Comparison of ENCODE assay signal across 9 cellular contexts in genomic region chr11:110447897-110448522, GRCh38. TPM values are rescaled to one million over a fixed set of nuclear protein-coding genes. Genes with fewer than 3 reads are reported as not detected.
A peak's percentile ranks its signal among the peaks of the same experiment; 100 is the strongest.
DNase-seq lines count a peak whose midpoint lies in the region; ATAC-seq and TF ChIP-seq lines count a peak whose summit lies in the region.
"Had no signal": no experiment of that assay in that cellular context is flagged by ENCODE, and none has a peak within 500 bp of the region (broad histone marks: within the 10 kb centered on the region; RNA-seq: fewer than 3 reads in every experiment).

No MANE protein-coding gene starts in this region.

- intact Hi-C loops in heart right ventricle (cut with DNase I) (loop anchor here in 2 of 10 donors (5.0 to 10.0 kb wide), 2 partner anchors 784 to 787 kb away; no protein-coding TSS in a partner anchor), left ventricle myocardium superior (cut with micrococcal nuclease) (no loop called here), uterus (cut with DNase I; ENCODE audit: low total_unique reads) (no loop called here)

- H3K4me3 ChIP-seq in heart right ventricle (no peak overlapping the region), gastroesophageal sphincter (no peak overlapping the region), uterus (no peak overlapping the region)

- H3K4me1 ChIP-seq in heart right ventricle = peaks cover 0 to 11% (median 3%) of the 10 kb centered on the region in 9 donors
- peaks cover 0 to 23% (median 8%) of the 10 kb centered on the region in 3 donors for H3K4me1 ChIP-seq in gastroesophageal sphincter
- no peaks in the 10 kb centered on the region for H3K4me1 ChIP-seq in uterus

- H3K36me3 ChIP-seq in heart right ventricle (peaks cover 0 to 19% (median 0%) of the 10 kb centered on the region in 9 donors), gastroesophageal sphincter (peaks cover 0 to 11% of the 10 kb centered on the region in 2 donors), uterus (no peaks in the 10 kb centered on the region)

- H3K9me3 ChIP-seq in heart right ventricle = no peaks in the 10 kb centered on the region
- H3K9me3 ChIP-seq in gastroesophageal sphincter = no peaks in the 10 kb centered on the region
- H3K9me3 ChIP-seq in uterus = no peaks in the 10 kb centered on the region

- no peak for DNase-seq in heart right ventricle
- no peak for DNase-seq in left ventricle myocardium superior
- peak; percentile 52 for DNase-seq in OCI-M1 (lab: John Stamatoyannopoulos, UW)
- no peak for DNase-seq in uterus
- no peak for DNase-seq in NOMO-1 treated with dmso at 0.1 percent for 144 hours (lab: John Stamatoyannopoulos, UW; ENCODE audit: unreplicated experiment)
- no peak for DNase-seq in mesenteric fat pad (ENCODE audit: low spot score)
- no peak for DNase-seq in activated naive CD4-positive, alpha-beta T cell (lab: John Stamatoyannopoulos, UW)
- DNase-seq: NCI-H524 treated with DMSO at 0.1 percent for 48 hours had no signal

- TF ChIP-seq EP300 in gastroesophageal sphincter (IDR thresholded peaks at IDR 0.05) = no peak

- no peak for ATAC-seq in heart right ventricle
- no peak for ATAC-seq in left ventricle myocardium superior
- no peak for ATAC-seq in gastroesophageal sphincter

- H3K27me3 ChIP-seq in heart right ventricle (no peaks in the 10 kb centered on the region), gastroesophageal sphincter (no peaks in the 10 kb centered on the region), uterus (no peaks in the 10 kb centered on the region)

- TF ChIP-seq POLR2A in gastroesophageal sphincter (IDR thresholded peaks at IDR 0.05) = no peak
- TF ChIP-seq POLR2A in uterus (IDR thresholded peaks at IDR 0.05) = no peak

- TF ChIP-seq CTCF in heart right ventricle (IDR thresholded peaks at IDR 0.05) (peak in 7 of 9 donors; percentile 25 to 55 (median 38)), gastroesophageal sphincter (IDR thresholded peaks at IDR 0.05) (peak; percentile 20 to 39 (median 28)), uterus (IDR thresholded peaks at IDR 0.05) (peak in 3 of 4 experiments; percentile 22 to 31 (median 23))

- 66 to 72% methylated on average over 5 of the region's 5 CpGs for WGBS in heart right ventricle, 2 donors
- 42 to 48% methylated on average over 5 of the region's 5 CpGs for WGBS in gastroesophageal sphincter (ENCODE audit: low coverage in 1 of 2), 2 donors

- H3K27ac ChIP-seq in heart right ventricle (no peak overlapping the region), gastroesophageal sphincter (no peak overlapping the region), uterus (no peak overlapping the region)

RNA-seq across cellular contexts. Expression of gene FDX1, which starts 18.3 kb away (rescaled TPM):
- total RNA-seq in heart right ventricle (10 to 100 TPM; 18.4 to 30.3 (median 22.0) TPM), left ventricle myocardium superior (23.2 TPM), gastroesophageal sphincter (10 to 100 TPM; 13.7 to 17.5 (median 14.7) TPM), uterus (10 to 100 TPM in 3 of 4 donors, under 1 TPM in 1; 0.77 to 26.5 (median 15.4) TPM), mesenteric fat pad (12.5 TPM)
- polyA plus RNA-seq in heart right ventricle = 10 to 100 TPM; 11.5 to 12.2 TPM
